In the genomic region with DNA sequence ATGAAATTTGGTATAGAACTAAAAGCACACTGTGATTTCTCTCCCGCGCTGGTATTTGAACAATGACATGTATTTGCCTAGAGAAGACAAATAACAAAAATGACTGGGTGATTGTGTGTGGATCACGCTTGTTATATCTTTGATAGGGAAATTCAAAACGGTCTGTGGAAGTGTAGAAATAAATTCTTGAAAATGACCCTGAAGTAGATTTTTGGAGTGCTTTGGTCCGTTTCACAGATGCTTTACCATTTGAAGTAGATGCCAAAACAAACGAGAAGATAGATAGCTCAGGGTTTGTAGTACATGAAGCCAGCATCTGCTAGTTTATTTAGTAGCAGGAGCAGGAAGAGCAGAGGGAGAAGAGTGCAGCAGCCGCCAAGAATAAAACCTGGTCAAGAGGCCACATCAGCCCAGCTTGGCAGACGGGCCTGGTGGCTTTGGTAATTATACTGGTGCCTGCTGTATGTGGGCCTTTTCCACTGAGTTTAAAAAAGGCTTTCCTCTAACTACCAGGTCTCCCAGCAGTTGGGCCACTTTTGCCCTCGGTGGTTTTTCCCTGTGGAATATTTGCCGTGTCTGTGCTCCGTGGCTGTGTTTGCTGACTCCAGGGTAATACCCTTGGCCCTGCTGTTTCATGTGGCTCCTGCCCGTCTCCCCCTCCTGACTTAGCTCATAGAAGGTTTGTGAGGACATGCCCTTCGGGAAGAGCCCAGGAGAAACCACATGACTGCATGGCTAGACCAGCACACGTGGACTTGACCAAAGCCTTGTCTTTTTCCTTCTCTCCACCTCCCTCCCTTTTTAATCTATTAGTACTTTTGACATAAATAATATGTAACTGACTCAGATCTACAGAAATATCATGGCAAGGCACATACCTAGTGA, we compare ENCODE assay signal across 11 cellular contexts.
DNase-seq lines count a peak whose midpoint lies in the region; ATAC-seq, FAIRE-seq and TF ChIP-seq lines count a peak whose summit lies in the region.
"Had no signal": no experiment of that assay in that cellular context is flagged by ENCODE, and none has a peak within 500 bp of the region (broad histone marks: within the 10 kb centered on the region; RNA-seq: fewer than 3 reads in every experiment).

No MANE protein-coding gene starts in this region.

- no peak overlapping the region for H3K27ac Mint-ChIP-seq in glutamatergic neuron (ENCODE audit: unreplicated experiment)

- H3K9me3 ChIP-seq in SK-N-SH (no peaks in the 10 kb centered on the region), HepG2 (ENCODE audit: low read length) (no peaks in the 10 kb centered on the region), vagina (no peaks in the 10 kb centered on the region)
- H3K9me3 ChIP-seq: Peyer's patch had no signal

- FAIRE-seq in HepG2 (lab: Jason Lieb, UNC), result no peak

- peaks cover 22% of the 10 kb centered on the region for H3K79me2 ChIP-seq in SK-N-SH (ENCODE audit: insufficient read depth)
- no peaks in the 10 kb centered on the region for H3K79me2 ChIP-seq in HepG2 (ENCODE audit: insufficient read depth, low read length)

- no peak for ATAC-seq in SK-N-SH treated with all-trans-retinoic acid at 6 μM for 48 hours
- ATAC-seq in HepG2, result no peak; the same call in 2 of the 3 replicates
- no peak for ATAC-seq in HG03457 (IDR thresholded peaks at IDR 0.05; ENCODE audit: unreplicated experiment)

- POLR2A ChIA-PET in SK-N-SH (lab: Yijun Ruan, JAX) (no interaction called here), HepG2 (lab: Yijun Ruan, JAX) (no interaction called here)

- peaks cover 47% of the 10 kb centered on the region for H3F3A ChIP-seq in SK-N-SH (replicated peaks; ENCODE audit: insufficient read depth)

- peaks cover 19% of the 10 kb centered on the region for H3K4me1 Mint-ChIP-seq in glutamatergic neuron (ENCODE audit: low read depth, unreplicated experiment)

- intact Hi-C loops in HepG2 (cut with micrococcal nuclease; ENCODE audit: unreplicated experiment), result no loop called here
- intact Hi-C loops in vagina (cut with DNase I), result no loop called here

- CTCF ChIA-PET in SK-N-SH (lab: Yijun Ruan, JAX), result no interaction called here
- CTCF ChIA-PET in HepG2 (lab: Yijun Ruan, JAX; ENCODE audit: low intra/inter-chr PET ratio, low total read pairs), result no interaction called here

- peaks cover 2% of the 10 kb centered on the region for H3K27me3 Mint-ChIP-seq in glutamatergic neuron (ENCODE audit: unreplicated experiment)

- peak overlapping the region; percentile 65; the same call in 1 of the 2 replicates for H3K4me2 ChIP-seq in SK-N-SH
- no peak overlapping the region for H3K4me2 ChIP-seq in HepG2 (ENCODE audit: low read depth, low read length)

- in situ Hi-C loops in HepG2 (cut with HindIII; ENCODE audit: extremely low pct_ligation_motif_present, low pct_unique_long_range_greater_than_20kb), result no loop called here

- H2AFZ ChIP-seq in SK-N-SH (ENCODE audit: low read depth) (no peak overlapping the region), HepG2 (ENCODE audit: low read length) (no peak overlapping the region)

- H4K20me1 ChIP-seq in SK-N-SH (ENCODE audit: insufficient read depth) (no peaks in the 10 kb centered on the region), HepG2 (ENCODE audit: insufficient read depth, low read length) (no peaks in the 10 kb centered on the region)

- TF ChIP-seq EP300 in SK-N-SH (IDR thresholded peaks at IDR 0.05; ENCODE audit: borderline replicate concordance in 1 of 2, low read depth in 1 of 2, low read length in 1 of 2) (no peak), HepG2 (IDR thresholded peaks at IDR 0.05; ENCODE audit: low read depth in 2 of 2, low read length in 2 of 2) (no peak), HepG2 (CRISPR knock-in tag; IDR thresholded peaks at IDR 0.05; ENCODE audit: borderline replicate concordance) (no peak)

- TF ChIP-seq POLR2A in HepG2 (IDR thresholded peaks at IDR 0.05; ENCODE audit: insufficient read depth in 1 of 2, low read depth in 2 of 2, low read length in 2 of 2) (no peak), vagina (IDR thresholded peaks at IDR 0.05) (no peak)

- H3K27ac ChIP-seq in SK-N-SH (ENCODE audit: low read depth in 2 of 2, low read length in 1 of 2) (peak overlapping the region; percentile 85 to 87), HepG2 (ENCODE audit: extremely low read length, insufficient read depth, low read length) (no peak overlapping the region), vagina (peak overlapping the region; percentile 65)

- H3K36me3 ChIP-seq in SK-N-SH (replicated peaks in 1 of 2; ENCODE audit: control insufficient read depth in 1 of 2, insufficient read depth in 2 of 2, low read length in 1 of 2) (no peaks in the 10 kb centered on the region), HepG2 (replicated peaks in 1 of 2; ENCODE audit: control insufficient read depth in 1 of 2, insufficient read depth in 2 of 2, low read length in 2 of 2) (no peaks in the 10 kb centered on the region), vagina (no peaks in the 10 kb centered on the region)
- H3K36me3 ChIP-seq: Peyer's patch had no signal

- H3K4me3 ChIP-seq in SK-N-SH (ENCODE audit: low read depth in 2 of 2, low read length in 1 of 2) (no peak overlapping the region), HepG2 (replicated peaks in 1 of 3; ENCODE audit: insufficient read depth in 1 of 3, low read depth in 2 of 3, low read length in 3 of 3) (no peak overlapping the region), vagina (no peak overlapping the region)
- H3K4me3 ChIP-seq: Peyer's patch, skin epidermis had no signal

- no peak overlapping the region for H3K4me3 Mint-ChIP-seq in glutamatergic neuron (ENCODE audit: unreplicated experiment)

- peaks cover 3% of the 10 kb centered on the region for H3K9me3 Mint-ChIP-seq in glutamatergic neuron (ENCODE audit: unreplicated experiment)

- H3K9me2 ChIP-seq in SK-N-SH, result no peaks in the 10 kb centered on the region

- no peak overlapping the region for H3K9ac ChIP-seq in SK-N-SH
- no peak overlapping the region for H3K9ac ChIP-seq in HepG2 (ENCODE audit: insufficient read depth, low read depth, low read length)

- TF ChIP-seq CTCF in SK-N-SH (IDR thresholded peaks at IDR 0.05) (no peak), HepG2 (CRISPR knock-in tag; IDR thresholded peaks at IDR 0.05) (no peak), vagina (IDR thresholded peaks at IDR 0.05) (no peak), glutamatergic neuron (IDR thresholded peaks at IDR 0.05; ENCODE audit: partially characterized antibody, unreplicated experiment) (no peak)

- H3K4me1 ChIP-seq in SK-N-SH (ENCODE audit: control insufficient read depth in 1 of 2, insufficient read depth in 2 of 2, low read depth in 1 of 2, low read length in 1 of 2) (peaks cover 24 to 26% of the 10 kb centered on the region in 2 experiments), HepG2 (ENCODE audit: insufficient read depth, low read length) (peaks cover 24% of the 10 kb centered on the region), vagina (peaks cover 22% of the 10 kb centered on the region)

- WGBS in SK-N-SH (ENCODE audit: low lambda C conversion rate), result 74% methylated on average over 14 of the region's 14 CpGs
- 2% methylated on average over 14 of the region's 14 CpGs for WGBS in HepG2 (ENCODE audit: low lambda C conversion rate)

- no peaks in the 10 kb centered on the region for H3K36me3 Mint-ChIP-seq in glutamatergic neuron (ENCODE audit: unreplicated experiment)

- H3K27me3 ChIP-seq in SK-N-SH (ENCODE audit: insufficient read depth), result no peaks in the 10 kb centered on the region
- peaks cover 0 to 10% of the 10 kb centered on the region in 2 experiments; a peak in 1 of 5 replicates for H3K27me3 ChIP-seq in HepG2 (ENCODE audit: control insufficient read depth in 1 of 2, insufficient read depth in 2 of 2, low read length in 2 of 2)
- no peaks in the 10 kb centered on the region for H3K27me3 ChIP-seq in vagina
- H3K27me3 ChIP-seq: Peyer's patch had no signal

- no peak for DNase-seq in SK-N-SH
- DNase-seq in astrocyte of the hippocampus (ENCODE audit: low read depth, low spot score), result peak; percentile 66
- DNase-seq in HepG2 (ENCODE audit: low spot score), result peak; percentile 7
- DNase-seq in vagina (ENCODE audit: extremely low spot score in 2 of 2), result no peak
- DNase-seq in glutamatergic neuron, result no peak
- DNase-seq in NCI-H128 (lab: John Stamatoyannopoulos, UW; ENCODE audit: unreplicated experiment), result no peak
- DNase-seq: central memory CD4-positive, alpha-beta T cell; Peyer's patch had no signal

- no peak for TF ChIP-seq RAD21 in SK-N-SH (IDR thresholded peaks at IDR 0.05; ENCODE audit: low read length)
- TF ChIP-seq RAD21 in HepG2 (CRISPR knock-in tag; IDR thresholded peaks at IDR 0.05), result no peak

- BruUV-seq in HepG2 (replicated peaks; lab: Mats Ljungman, UMichigan), result no TSS peak

TF ChIP-seq in SK-N-SH, 30 proteins besides CTCF, POLR2A, EP300 and RAD21:
- TF ChIP-seq RXRA (IDR thresholded peaks at IDR 0.05; ENCODE audit: borderline replicate concordance, low read depth), result no peak

TF ChIP-seq in SK-N-SH treated with all-trans-retinoic acid at 6 μM for 48 hours, 23 proteins besides CTCF, POLR2A, EP300 and RAD21 (continues in another document):
- TF ChIP-seq ZFP3 (CRISPR knock-in tag; IDR thresholded peaks at IDR 0.05), result no peak

TF ChIP-seq in HepG2, 621 proteins besides CTCF, POLR2A, EP300 and RAD21 (continues in another document):
- TF ChIP-seq, protein P1, sequence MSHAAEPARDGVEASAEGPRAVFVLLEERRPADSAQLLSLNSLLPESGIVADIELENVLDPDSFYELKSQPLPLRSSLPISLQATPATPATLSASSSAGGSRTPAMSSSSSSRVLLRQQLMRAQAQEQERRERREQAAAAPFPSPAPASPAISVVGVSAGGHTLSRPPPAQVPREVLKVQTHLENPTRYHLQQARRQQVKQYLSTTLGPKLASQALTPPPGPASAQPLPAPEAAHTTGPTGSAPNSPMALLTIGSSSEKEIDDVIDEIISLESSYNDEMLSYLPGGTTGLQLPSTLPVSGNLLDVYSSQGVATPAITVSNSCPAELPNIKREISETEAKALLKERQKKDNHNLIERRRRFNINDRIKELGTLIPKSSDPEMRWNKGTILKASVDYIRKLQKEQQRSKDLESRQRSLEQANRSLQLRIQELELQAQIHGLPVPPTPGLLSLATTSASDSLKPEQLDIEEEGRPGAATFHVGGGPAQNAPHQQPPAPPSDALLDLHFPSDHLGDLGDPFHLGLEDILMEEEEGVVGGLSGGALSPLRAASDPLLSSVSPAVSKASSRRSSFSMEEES (CRISPR knock-in tag; IDR thresholded peaks at IDR 0.05), result no peak
- TF ChIP-seq ZNF598 (CRISPR knock-in tag; IDR thresholded peaks at IDR 0.05; ENCODE audit: borderline replicate concordance), result no peak
- TF ChIP-seq ZNF784 (CRISPR knock-in tag; IDR thresholded peaks at IDR 0.05; ENCODE audit: borderline replicate concordance), result no peak

Comparison
In these comparisons a context has a peak if more than half of its experiments do, and no peak if none do; other contexts are left out.
1. DNase-seq: peak in astrocyte of the hippocampus (single experiment) and HepG2 (single experiment); none in SK-N-SH (single experiment), vagina (0 of 2), glutamatergic neuron (single experiment) and NCI-H128 (single experiment).